9 cellular contexts compared by ENCODE assay signal in genomic region chr22:46769191-46769675, GRCh38. TPM values are rescaled to one million over a fixed set of nuclear protein-coding genes. Genes with fewer than 3 reads are reported as not detected.
A peak's percentile ranks its signal among the peaks of the same experiment; 100 is the strongest.
DNase-seq lines count a peak whose midpoint lies in the region; ATAC-seq and TF ChIP-seq lines count a peak whose summit lies in the region.
"Had no signal": no experiment of that assay in that cellular context is flagged by ENCODE, and none has a peak within 500 bp of the region (broad histone marks: within the 10 kb centered on the region; RNA-seq: fewer than 3 reads in every experiment).

No MANE protein-coding gene starts in this region.

- no peak overlapping the region for H4K5ac ChIP-seq in mesendoderm (ENCODE audit: low read length)

- H2BK120ac ChIP-seq in mesendoderm (ENCODE audit: low read depth, low read length), result no peak overlapping the region

- no peak overlapping the region for H4K8ac ChIP-seq in mesendoderm (ENCODE audit: low read depth, low read length)

- H3K4me3 ChIP-seq in suprapubic skin (no peak overlapping the region), mesendoderm (ENCODE audit: low read length) (no peak overlapping the region)

- no peak overlapping the region for H3K56ac ChIP-seq in mesendoderm (ENCODE audit: low read length)

- POLR2A ChIA-PET in RWPE1 (lab: Yijun Ruan, JAX; ENCODE audit: low non-redundant PET), result no interaction called here

- H3K4me2 ChIP-seq in mesendoderm (ENCODE audit: low read length), result no peak overlapping the region

- TF ChIP-seq EP300 in suprapubic skin (IDR thresholded peaks at IDR 0.05), result no peak

- no peaks in the 10 kb centered on the region for H3K9me3 ChIP-seq in suprapubic skin

- H3K27ac ChIP-seq in RWPE1, result peak overlapping the region; percentile 63
- peak overlapping the region; percentile 35 for H3K27ac ChIP-seq in suprapubic skin
- no peak overlapping the region for H3K27ac ChIP-seq in mesendoderm (ENCODE audit: low read depth, low read length)

- CTCF ChIA-PET in activated CD8-positive, alpha-beta memory T cell treated with anti-CD3 and anti-CD28 coated beads, Interleukin-2, amount 10 ng/mL, durations not matched to agents 7 days and 5 days (lab: Charles Lee), result interaction anchor here (0.7 to 2.7 kb wide), 4 partner anchors 11 to 35 kb away, joined by 3 to 12 read pairs (median 3); no protein-coding TSS in a partner anchor
- CTCF ChIA-PET in RWPE1 (lab: Yijun Ruan, JAX), result no interaction called here

- H3K4me1 ChIP-seq in suprapubic skin (peaks cover 35% of the 10 kb centered on the region), mesendoderm (ENCODE audit: control insufficient read depth, low read depth, low read length) (peaks cover 3% of the 10 kb centered on the region)

- intact Hi-C loops in left cardiac atrium (cut with DNase I), result no loop called here

- DNase-seq in activated CD8-positive, alpha-beta memory T cell treated with anti-CD3 and anti-CD28 coated beads, Interleukin-2, amount 10 ng/mL, durations not matched to agents 7 days and 5 days, result no peak
- DNase-seq in activated CD8-positive, alpha-beta memory T cell treated with anti-CD3 and anti-CD28 coated beads, Interleukin-2, amount 50 U/mL, for 48 hours, result no peak
- DNase-seq in RWPE1 (ENCODE audit: low spot score) (no peak), left cardiac atrium (no peak), suprapubic skin (ENCODE audit: low spot score in 2 of 2) (peak in 1 of 2 donors; percentile 44), KG1 (lab: John Stamatoyannopoulos, UW) (no peak), mesendoderm (no peak)
- DNase-seq: T1000 had no signal

- no peaks in the 10 kb centered on the region for H3K9me3 Mint-ChIP-seq in activated CD8-positive, alpha-beta memory T cell treated with anti-CD3 and anti-CD28 coated beads, Interleukin-2, amount 10 ng/mL, durations not matched to agents 7 days and 5 days (ENCODE audit: low read depth)

- no peak overlapping the region for H3K23ac ChIP-seq in mesendoderm (ENCODE audit: low read length)

- no peak for TF ChIP-seq CTCF in RWPE1 (conservative IDR thresholded peaks at IDR 0.05; ENCODE audit: low read depth)
- no peak for TF ChIP-seq CTCF in suprapubic skin (IDR thresholded peaks at IDR 0.05)

- H3K27me3 ChIP-seq in suprapubic skin, result no peaks in the 10 kb centered on the region
- no peaks in the 10 kb centered on the region for H3K27me3 ChIP-seq in mesendoderm (ENCODE audit: insufficient read depth, low read length, poor library complexity)

- peaks cover 22% of the 10 kb centered on the region for H3K79me1 ChIP-seq in mesendoderm (ENCODE audit: low read length)

- no peak overlapping the region for H2AK5ac ChIP-seq in mesendoderm (ENCODE audit: low read length)

- H3K36me3 ChIP-seq in suprapubic skin (no peaks in the 10 kb centered on the region), mesendoderm (ENCODE audit: control insufficient read depth, insufficient read depth, low read length) (no peaks in the 10 kb centered on the region)

- H3K27me3 Mint-ChIP-seq in activated CD8-positive, alpha-beta memory T cell treated with anti-CD3 and anti-CD28 coated beads, Interleukin-2, amount 10 ng/mL, durations not matched to agents 7 days and 5 days, result no peaks in the 10 kb centered on the region

- H3K9ac ChIP-seq in mesendoderm (ENCODE audit: low read length), result no peak overlapping the region

- H3K27ac Mint-ChIP-seq in activated CD8-positive, alpha-beta memory T cell treated with anti-CD3 and anti-CD28 coated beads, Interleukin-2, amount 10 ng/mL, durations not matched to agents 7 days and 5 days, result peak overlapping the region; percentile 16

- peaks cover 10% of the 10 kb centered on the region for H3K36me3 Mint-ChIP-seq in activated CD8-positive, alpha-beta memory T cell treated with anti-CD3 and anti-CD28 coated beads, Interleukin-2, amount 10 ng/mL, durations not matched to agents 7 days and 5 days

- no peak overlapping the region for H3K18ac ChIP-seq in mesendoderm (ENCODE audit: low read length)

- no peak overlapping the region for H2BK15ac ChIP-seq in mesendoderm (replicated peaks; ENCODE audit: low read depth)

- peaks cover 34% of the 10 kb centered on the region for H3K79me2 ChIP-seq in mesendoderm (ENCODE audit: control insufficient read depth, insufficient read depth, low read length)

- no peak overlapping the region for H3K4me3 Mint-ChIP-seq in activated CD8-positive, alpha-beta memory T cell treated with anti-CD3 and anti-CD28 coated beads, Interleukin-2, amount 10 ng/mL, durations not matched to agents 7 days and 5 days

- no peak for ATAC-seq in activated CD8-positive, alpha-beta memory T cell treated with anti-CD3 and anti-CD28 coated beads, Interleukin-2, amount 10 ng/mL, durations not matched to agents 7 days and 5 days
- ATAC-seq in left cardiac atrium (peak; percentile 17 to 29), HG03139 (IDR thresholded peaks at IDR 0.05; ENCODE audit: unreplicated experiment) (no peak)

- H3K4ac ChIP-seq in mesendoderm (ENCODE audit: low read depth, low read length), result no peak overlapping the region

- WGBS in suprapubic skin, result 87% methylated on average over 13 of the region's 17 CpGs
- no CpG with 5 or more reads among the region's 17 CpGs for WGBS in mesendoderm (ENCODE audit: extremely low coverage, insufficient coverage, low lambda C conversion rate)

- no peak overlapping the region for H2BK5ac ChIP-seq in mesendoderm (ENCODE audit: low read length)

- H3K4me1 Mint-ChIP-seq in activated CD8-positive, alpha-beta memory T cell treated with anti-CD3 and anti-CD28 coated beads, Interleukin-2, amount 10 ng/mL, durations not matched to agents 7 days and 5 days, result peaks cover 48% of the 10 kb centered on the region

- no peak for TF ChIP-seq POLR2A in suprapubic skin (IDR thresholded peaks at IDR 0.05)

RNA-seq across cellular contexts. Expression of gene TBC1D22A, which starts 6.8 kb away (rescaled TPM):
- 10 to 100 TPM; 32.6 to 44.9 TPM for total RNA-seq in activated CD8-positive, alpha-beta memory T cell treated with anti-CD3 and anti-CD28 coated beads, Interleukin-2, amount 10 ng/mL, durations not matched to agents 7 days and 5 days
- total RNA-seq in left cardiac atrium (10 to 100 TPM; 15.8 to 17.4 TPM), suprapubic skin (10 to 100 TPM; 24.8 to 43.2 (median 35.4) TPM)
- 11.9 TPM for polyA plus RNA-seq in mesendoderm (2013, experiment 1 of 2)
- polyA plus RNA-seq in mesendoderm (2013, experiment 2 of 2), result 11.3 TPM

RNA-seq across cellular contexts. Expression of gene CERK, which starts 31.2 kb away (rescaled TPM):
- total RNA-seq in activated CD8-positive, alpha-beta memory T cell treated with anti-CD3 and anti-CD28 coated beads, Interleukin-2, amount 10 ng/mL, durations not matched to agents 7 days and 5 days, result 10 to 100 TPM; 53.3 to 59.7 TPM
- 10 to 100 TPM; 47.5 to 70.0 TPM for total RNA-seq in left cardiac atrium
- 10 to 100 TPM; 19.2 to 46.2 (median 36.6) TPM for total RNA-seq in suprapubic skin
- polyA plus RNA-seq in mesendoderm (2013, experiment 1 of 2), result 26.7 TPM
- polyA plus RNA-seq in mesendoderm (2013, experiment 2 of 2), result 26.7 TPM

Comparison
In these comparisons a context has a peak if more than half of its experiments do, and no peak if none do; other contexts are left out.
1. ATAC-seq: peak in left cardiac atrium (2 of 2); none in activated CD8-positive, alpha-beta memory T cell treated with anti-CD3 and anti-CD28 coated beads, Interleukin-2, amount 10 ng/mL, durations not matched to agents 7 days and 5 days (single experiment) and HG03139 (single experiment).